9 cellular contexts compared by ENCODE assay signal in genomic region chr11:63635762-63636465, GRCh38. TPM values are rescaled to one million over a fixed set of nuclear protein-coding genes. Genes with fewer than 3 reads are reported as not detected.
A peak's percentile ranks its signal among the peaks of the same experiment; 100 is the strongest.
DNase-seq lines count a peak whose midpoint lies in the region; ATAC-seq and TF ChIP-seq lines count a peak whose summit lies in the region.
"Had no signal": no experiment of that assay in that cellular context is flagged by ENCODE, and none has a peak within 500 bp of the region (broad histone marks: within the 10 kb centered on the region; RNA-seq: fewer than 3 reads in every experiment).

No MANE protein-coding gene starts in this region.

- H3K9me3 Mint-ChIP-seq in CD14-positive monocyte (peaks cover 0 to 4% (median 0%) of the 10 kb centered on the region in 7 donors), neural progenitor cell (no peaks in the 10 kb centered on the region)
- H3K9me3 Mint-ChIP-seq: IgD-negative memory B cell had no signal

- H3K4me1 Mint-ChIP-seq in CD14-positive monocyte = peaks cover 33% of the 10 kb centered on the region
- no peaks in the 10 kb centered on the region for H3K4me1 Mint-ChIP-seq in neural progenitor cell

- no peaks in the 10 kb centered on the region for H3F3A ChIP-seq in PC-3 (ENCODE audit: low read length, unreplicated experiment)
- H3F3A ChIP-seq in neural progenitor cell (ENCODE audit: low read depth) = no peaks in the 10 kb centered on the region

- POLR2A ChIA-PET in HEK293 (lab: Yijun Ruan, JAX) = no interaction called here
- POLR2A ChIA-PET in PC-3 (lab: Charles Lee; ENCODE audit: unreplicated experiment) = no interaction called here

- H3K4me3 ChIP-seq in HEK293 (ENCODE audit: low read depth, low read length) = no peak overlapping the region
- H3K4me3 ChIP-seq in PC-3 (ENCODE audit: low read length) = no peak overlapping the region
- no peak overlapping the region for H3K4me3 ChIP-seq in fibroblast of lung (replicated peaks in 1 of 4; ENCODE audit: control extremely low read depth in 1 of 4, insufficient read depth in 1 of 4, low read depth in 3 of 4, low read length in 4 of 4)
- H3K4me3 ChIP-seq in neural progenitor cell = no peak overlapping the region

- no peak overlapping the region for H3K27ac ChIP-seq in HEK293 (ENCODE audit: extremely low read depth, low read depth, low read length)
- no peak overlapping the region for H3K27ac ChIP-seq in PC-3 (ENCODE audit: low read length)
- H3K27ac ChIP-seq in fibroblast of lung (ENCODE audit: insufficient read depth, low read length) = no peak overlapping the region
- no peak overlapping the region for H3K27ac ChIP-seq in neural progenitor cell
- peak overlapping the region; percentile 55 for H3K27ac ChIP-seq in substantia nigra (ENCODE audit: low read depth, low read length, poor library complexity, severe bottlenecking)

- no peak overlapping the region for H2AFZ ChIP-seq in PC-3 (ENCODE audit: low read length)
- H2AFZ ChIP-seq in fibroblast of lung (ENCODE audit: low read length) = no peak overlapping the region
- no peak overlapping the region for H2AFZ ChIP-seq in neural progenitor cell (replicated peaks)

- H3K36me3 ChIP-seq in HEK293 (ENCODE audit: control insufficient read depth in 2 of 2, insufficient read depth in 1 of 2, low read length in 2 of 2) = peaks cover 0 to 47% of the 10 kb centered on the region in 2 experiments; a peak in 2 of 3 replicates
- H3K36me3 ChIP-seq in PC-3 (ENCODE audit: low read depth, low read length) = peaks cover 44% of the 10 kb centered on the region
- H3K36me3 ChIP-seq in fibroblast of lung (ENCODE audit: control insufficient read depth, insufficient read depth, low read length) = peaks cover 7% of the 10 kb centered on the region
- peaks cover 2% of the 10 kb centered on the region for H3K36me3 ChIP-seq in neural progenitor cell

- intact Hi-C loops in CD14-positive monocyte (cut with micrococcal nuclease) (loop anchor here (1.0 to 2.0 kb wide), 3 partner anchors 43 to 157 kb away; no protein-coding TSS in a partner anchor), PC-3 (cut with micrococcal nuclease) (loop anchor here (1.0 to 10.0 kb wide), 3 partner anchors 43 to 511 kb away; no protein-coding TSS in a partner anchor)

- peak; percentile 63 for DNase-seq in CD14-positive monocyte (ENCODE audit: low spot score)
- DNase-seq in PC-3 = peak; percentile 83
- peak; percentile 73 to 76 for DNase-seq in activated T-cell treated with anti-CD3 and anti-CD28 coated beads, Interleukin-2, amount 50 U/mL, for 48 hours
- DNase-seq in fibroblast of lung (ENCODE audit: low read depth in 2 of 2) = peak; percentile 41 to 71
- DNase-seq in neural progenitor cell (ENCODE audit: low spot score) = peak; percentile 83
- DNase-seq in substantia nigra (lab: John Stamatoyannopoulos, UW) = peak in 43 of 49 donors; percentile 5 to 74 (median 48)

- H3K27ac Mint-ChIP-seq in CD14-positive monocyte (peak overlapping the region in 6 of 7 donors; percentile 26 to 80 (median 51)), neural progenitor cell (no peak overlapping the region)
- H3K27ac Mint-ChIP-seq: IgD-negative memory B cell had no signal

- H3K4me2 ChIP-seq in PC-3 (ENCODE audit: low read length) (no peak overlapping the region), fibroblast of lung (ENCODE audit: extremely low read depth, insufficient read depth, low read length) (no peak overlapping the region), neural progenitor cell (no peak overlapping the region)

- H3K36me3 Mint-ChIP-seq in CD14-positive monocyte (peaks cover 39 to 53% of the 10 kb centered on the region in 2 donors), neural progenitor cell (peaks cover 21% of the 10 kb centered on the region)

- no peaks in the 10 kb centered on the region for H3K79me2 ChIP-seq in PC-3 (ENCODE audit: low read length)
- no peaks in the 10 kb centered on the region for H3K79me2 ChIP-seq in fibroblast of lung (ENCODE audit: control insufficient read depth, insufficient read depth, low read length)
- H3K79me2 ChIP-seq in neural progenitor cell (ENCODE audit: low read depth) = no peaks in the 10 kb centered on the region

- TF ChIP-seq CTCF in CD14-positive monocyte (IDR thresholded peaks at IDR 0.05) (peak; percentile 90), HEK293 (tag by site-specific recombination; IDR thresholded peaks at IDR 0.05) (0 out of 2 replicates have a peak, but pooled peaks have one; percentile 56), PC-3 (conservative IDR thresholded peaks at IDR 0.05; ENCODE audit: low read depth, low read length) (peak; percentile 98), fibroblast of lung (conservative IDR thresholded peaks at IDR 0.05 in 1 of 2, IDR thresholded peaks at IDR 0.05 in 1 of 2; ENCODE audit: low read depth in 1 of 2, low read length in 2 of 2) (peak; percentile 82 to 91), neural progenitor cell (IDR thresholded peaks at IDR 0.05) (peak; percentile 93)

- CTCF ChIA-PET in HEK293 (lab: Yijun Ruan, JAX) = interaction anchor here (0.6 to 1.8 kb wide), 17 partner anchors 8 to 661 kb away, joined by 3 to 64 read pairs (median 4); no protein-coding TSS in a partner anchor
- CTCF ChIA-PET in PC-3 (lab: Charles Lee) = interaction anchor here (0.5 to 1.2 kb wide), 6 partner anchors 9 to 544 kb away, joined by 3 to 9 read pairs (median 4); no protein-coding TSS in a partner anchor

- BruUV-seq in PC-3 (replicated peaks; lab: Mats Ljungman, UMichigan) = no TSS peak

- H3K9me2 ChIP-seq in PC-3 (replicated peaks; ENCODE audit: low read length) = no peaks in the 10 kb centered on the region

- no peak overlapping the region for H3K4me3 Mint-ChIP-seq in CD14-positive monocyte
- H3K4me3 Mint-ChIP-seq in neural progenitor cell = no peak overlapping the region
- H3K4me3 Mint-ChIP-seq: IgD-negative memory B cell had no signal

- ATAC-seq in PC-3 = peak; percentile 67
- ATAC-seq in HG02852 (IDR thresholded peaks at IDR 0.05; ENCODE audit: unreplicated experiment) = no peak

- H3K9ac ChIP-seq in PC-3 (ENCODE audit: low read length) = no peak overlapping the region
- H3K9ac ChIP-seq in fibroblast of lung (ENCODE audit: insufficient read depth, low read length) = no peak overlapping the region
- no peak overlapping the region for H3K9ac ChIP-seq in neural progenitor cell

- H3K27me3 ChIP-seq in PC-3 (ENCODE audit: low read length) (no peaks in the 10 kb centered on the region), fibroblast of lung (ENCODE audit: control insufficient read depth, insufficient read depth, low read length) (no peaks in the 10 kb centered on the region), neural progenitor cell (no peaks in the 10 kb centered on the region)

- H3K9me3 ChIP-seq in HEK293 (ENCODE audit: control insufficient read depth, insufficient read depth, low read depth, low read length) = no peaks in the 10 kb centered on the region
- no peaks in the 10 kb centered on the region for H3K9me3 ChIP-seq in PC-3 (ENCODE audit: low read length)
- no peaks in the 10 kb centered on the region for H3K9me3 ChIP-seq in fibroblast of lung (ENCODE audit: control insufficient read depth, insufficient read depth, low read depth, low read length)
- H3K9me3 ChIP-seq in neural progenitor cell (ENCODE audit: low read depth) = no peaks in the 10 kb centered on the region

- H3K27me3 Mint-ChIP-seq in CD14-positive monocyte (ENCODE audit: low read depth in 3 of 3) (peaks cover 0 to 3% (median 0%) of the 10 kb centered on the region in 3 donors), neural progenitor cell (ENCODE audit: insufficient read depth, low read depth) (no peaks in the 10 kb centered on the region)
- H3K27me3 Mint-ChIP-seq: IgD-negative memory B cell had no signal

- no peaks in the 10 kb centered on the region for H3K4me1 ChIP-seq in HEK293 (ENCODE audit: control insufficient read depth, insufficient read depth, low read length)
- peaks cover 16% of the 10 kb centered on the region for H3K4me1 ChIP-seq in PC-3 (ENCODE audit: insufficient read depth, low read length)
- H3K4me1 ChIP-seq in fibroblast of lung (ENCODE audit: control insufficient read depth, extremely low read depth, insufficient read depth, low read length) = no peaks in the 10 kb centered on the region
- H3K4me1 ChIP-seq in neural progenitor cell = no peaks in the 10 kb centered on the region

- H4K20me1 ChIP-seq in PC-3 (ENCODE audit: low read length) = no peaks in the 10 kb centered on the region
- H4K20me1 ChIP-seq in fibroblast of lung (ENCODE audit: control insufficient read depth, extremely low read depth, insufficient read depth, low read length) = no peaks in the 10 kb centered on the region
- no peaks in the 10 kb centered on the region for H4K20me1 ChIP-seq in neural progenitor cell (ENCODE audit: low read depth)

TF ChIP-seq in HEK293, 187 proteins besides CTCF, POLR2A, EP300 and RAD21 (continues in another document):
- TF ChIP-seq ZNF654 (tag by site-specific recombination; IDR thresholded peaks at IDR 0.05; ENCODE audit: low read depth) (peak; percentile 84), ZNF626 (tag by site-specific recombination; IDR thresholded peaks at IDR 0.05) (no peak), IKZF3 (tag by site-specific recombination; IDR thresholded peaks at IDR 0.05) (0 out of 2 replicates have a peak, but pooled peaks have one; percentile 24)

RNA-seq across cellular contexts. Expression of gene PLAAT3, which starts 21.7 kb away (rescaled TPM):
- polyA plus RNA-seq in CD14-positive monocyte (10 to 100 TPM; 34.2 to 67.3 TPM), fibroblast of lung (11.4 and 40.9 TPM in 2 replicates)
- total RNA-seq in PC-3 (2014; rRNA removed) (57.8 and 69.0 TPM in 2 replicates), fibroblast of lung (32.1 and 45.4 TPM in 2 replicates), neural progenitor cell (ENCODE audit: low replicate concordance) (4.6 and 8.0 TPM in 2 replicates)
- 10.8 and 35.5 TPM in 2 replicates for polyA plus RNA-seq in fibroblast of lung (2012)
- 17.5 and 32.9 TPM in 2 replicates for polyA minus RNA-seq in fibroblast of lung (ENCODE audit: low replicate concordance)

RNA-seq across cellular contexts. Expression of gene ATL3, which starts 35.3 kb away (rescaled TPM):
- polyA plus RNA-seq in CD14-positive monocyte = 10 to 100 TPM; 22.7 to 25.5 TPM
- total RNA-seq in PC-3 (2014; rRNA removed) = 47.2 and 51.0 TPM in 2 replicates
- total RNA-seq in fibroblast of lung = 120 and 147 TPM in 2 replicates
- polyA plus RNA-seq in fibroblast of lung = 89.5 and 111 TPM in 2 replicates
- polyA plus RNA-seq in fibroblast of lung (2012) = 42.3 and 43.9 TPM in 2 replicates
- 46.6 and 65.0 TPM in 2 replicates for polyA minus RNA-seq in fibroblast of lung (ENCODE audit: low replicate concordance)
- total RNA-seq in neural progenitor cell (ENCODE audit: low replicate concordance) = 18.5 and 19.5 TPM in 2 replicates

RNA-seq across cellular contexts. Expression of gene RTN3, which starts 45.4 kb away (rescaled TPM):
- polyA plus RNA-seq in CD14-positive monocyte (100 to 1,000 TPM; 232 to 341 TPM), fibroblast of lung (158 and 167 TPM in 2 replicates)
- total RNA-seq in PC-3 (2014; rRNA removed) (100 and 133 TPM in 2 replicates), fibroblast of lung (67.8 and 93.3 TPM in 2 replicates), neural progenitor cell (ENCODE audit: low replicate concordance) (279 and 281 TPM in 2 replicates)
- 120 and 126 TPM in 2 replicates for polyA plus RNA-seq in fibroblast of lung (2012)
- 69.8 and 75.1 TPM in 2 replicates for polyA minus RNA-seq in fibroblast of lung (ENCODE audit: low replicate concordance)
